ENCODE assay signal across 11 cellular contexts in genomic region chr18:53739700-53740099, GRCh38.
"Had no signal": no experiment of that assay in that cellular context is flagged by ENCODE, and none has a peak within 500 bp of the region (broad histone marks: within the 10 kb centered on the region; RNA-seq: fewer than 3 reads in every experiment).

No MANE protein-coding gene starts in this region.

- FAIRE-seq: H1, H54 had no signal

- H3K36me3 ChIP-seq: HAP-1 had no signal

- DNase-seq: GM23248, GOT3, H7, H9, HCEC 1CT, HFFc6 had no signal

- H3K4me3 ChIP-seq: GM23248, GM23338, HAP-1 had no signal

- H3K27ac ChIP-seq: GM23248 had no signal

- H3K4me1 ChIP-seq: HAP-1 had no signal

- ATAC-seq: GM23338, HCT116 had no signal

- H3K9me3 ChIP-seq: HAP-1 had no signal
